1 cellular context compared by ENCODE assay signal in the genomic region with DNA sequence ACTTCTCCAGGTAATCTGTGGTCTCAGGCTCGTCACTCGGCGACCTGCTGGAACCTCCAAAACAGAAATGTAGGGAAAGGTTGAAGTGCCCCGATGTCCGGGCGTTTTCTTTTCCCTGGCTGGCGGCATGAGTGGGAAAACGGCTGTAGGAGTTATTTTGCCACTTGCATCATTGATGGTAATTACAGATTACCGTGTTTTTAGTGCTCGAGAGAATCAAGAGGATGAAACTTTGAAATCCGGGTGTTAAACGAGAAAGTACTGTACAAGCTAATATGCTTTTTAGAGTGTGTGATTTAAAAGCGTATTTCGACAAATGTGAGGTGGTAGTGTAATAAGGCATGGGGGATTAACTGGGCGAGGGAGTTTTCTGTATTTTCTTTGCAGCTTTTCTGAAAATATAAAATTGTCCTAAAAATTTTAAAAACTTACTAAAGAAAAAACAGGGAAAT.
TF ChIP-seq lines count a peak whose summit lies in the region.

No MANE protein-coding gene starts in this region.

TF ChIP-seq in GM12878, 131 proteins besides CTCF, POLR2A, EP300 and RAD21 (continued from another document):
- TF ChIP-seq, protein P1, sequence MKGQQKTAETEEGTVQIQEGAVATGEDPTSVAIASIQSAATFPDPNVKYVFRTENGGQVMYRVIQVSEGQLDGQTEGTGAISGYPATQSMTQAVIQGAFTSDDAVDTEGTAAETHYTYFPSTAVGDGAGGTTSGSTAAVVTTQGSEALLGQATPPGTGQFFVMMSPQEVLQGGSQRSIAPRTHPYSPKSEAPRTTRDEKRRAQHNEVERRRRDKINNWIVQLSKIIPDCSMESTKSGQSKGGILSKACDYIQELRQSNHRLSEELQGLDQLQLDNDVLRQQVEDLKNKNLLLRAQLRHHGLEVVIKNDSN (IDR thresholded peaks at IDR 0.05; ENCODE audit: borderline replicate concordance, extremely low read length, insufficient read depth, low read depth, low read length) = no peak
- TF ChIP-seq CHD2 (IDR thresholded peaks at IDR 0.05; ENCODE audit: borderline replicate concordance, low read depth, low read length) (no peak), MEF2A (IDR thresholded peaks at IDR 0.05; ENCODE audit: insufficient read depth, low read depth, low read length) (no peak), SP1 (IDR thresholded peaks at IDR 0.05; ENCODE audit: low read depth, low read length) (no peak), CEBPB (IDR thresholded peaks at IDR 0.05; ENCODE audit: borderline replicate concordance in 1 of 2, low read depth in 2 of 2, low read length in 2 of 2) (no peak), RUNX3 (IDR thresholded peaks at IDR 0.05; ENCODE audit: low read length) (no peak)
- TF ChIP-seq, protein P2, sequence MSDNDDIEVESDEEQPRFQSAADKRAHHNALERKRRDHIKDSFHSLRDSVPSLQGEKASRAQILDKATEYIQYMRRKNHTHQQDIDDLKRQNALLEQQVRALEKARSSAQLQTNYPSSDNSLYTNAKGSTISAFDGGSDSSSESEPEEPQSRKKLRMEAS (IDR thresholded peaks at IDR 0.05; ENCODE audit: low read depth, low read length) = no peak
- TF ChIP-seq, protein P3, sequence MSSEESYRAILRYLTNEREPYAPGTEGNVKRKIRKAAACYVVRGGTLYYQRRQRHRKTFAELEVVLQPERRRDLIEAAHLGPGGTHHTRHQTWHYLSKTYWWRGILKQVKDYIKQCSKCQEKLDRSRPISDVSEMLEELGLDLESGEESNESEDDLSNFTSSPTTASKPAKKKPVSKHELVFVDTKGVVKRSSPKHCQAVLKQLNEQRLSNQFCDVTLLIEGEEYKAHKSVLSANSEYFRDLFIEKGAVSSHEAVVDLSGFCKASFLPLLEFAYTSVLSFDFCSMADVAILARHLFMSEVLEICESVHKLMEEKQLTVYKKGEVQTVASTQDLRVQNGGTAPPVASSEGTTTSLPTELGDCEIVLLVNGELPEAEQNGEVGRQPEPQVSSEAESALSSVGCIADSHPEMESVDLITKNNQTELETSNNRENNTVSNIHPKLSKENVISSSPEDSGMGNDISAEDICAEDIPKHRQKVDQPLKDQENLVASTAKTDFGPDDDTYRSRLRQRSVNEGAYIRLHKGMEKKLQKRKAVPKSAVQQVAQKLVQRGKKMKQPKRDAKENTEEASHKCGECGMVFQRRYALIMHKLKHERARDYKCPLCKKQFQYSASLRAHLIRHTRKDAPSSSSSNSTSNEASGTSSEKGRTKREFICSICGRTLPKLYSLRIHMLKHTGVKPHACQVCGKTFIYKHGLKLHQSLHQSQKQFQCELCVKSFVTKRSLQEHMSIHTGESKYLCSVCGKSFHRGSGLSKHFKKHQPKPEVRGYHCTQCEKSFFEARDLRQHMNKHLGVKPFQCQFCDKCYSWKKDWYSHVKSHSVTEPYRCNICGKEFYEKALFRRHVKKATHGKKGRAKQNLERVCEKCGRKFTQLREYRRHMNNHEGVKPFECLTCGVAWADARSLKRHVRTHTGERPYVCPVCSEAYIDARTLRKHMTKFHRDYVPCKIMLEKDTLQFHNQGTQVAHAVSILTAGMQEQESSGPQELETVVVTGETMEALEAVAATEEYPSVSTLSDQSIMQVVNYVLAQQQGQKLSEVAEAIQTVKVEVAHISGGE (CRISPR knock-in tag; IDR thresholded peaks at IDR 0.05) = no peak
